Comparison of ENCODE assay signal across 7 cellular contexts in genomic region chr4:98663226-98664006, GRCh38. TPM values are rescaled to one million over a fixed set of nuclear protein-coding genes. Genes with fewer than 3 reads are reported as not detected.
DNase-seq lines count a peak whose midpoint lies in the region; ATAC-seq and TF ChIP-seq lines count a peak whose summit lies in the region.

No MANE protein-coding gene starts in this region.

- 48 to 54% methylated on average over 9 to 10 of the region's 10 CpGs for WGBS in esophagus squamous epithelium, 2 donors

- H3K27me3 ChIP-seq in esophagus squamous epithelium: no peaks in the 10 kb centered on the region

- H3K36me3 ChIP-seq in esophagus squamous epithelium: no peaks in the 10 kb centered on the region

- H3K4me3 ChIP-seq in esophagus squamous epithelium: no peak overlapping the region

- TF ChIP-seq POLR2A in esophagus squamous epithelium (IDR thresholded peaks at IDR 0.05): no peak

- peak overlapping the region; percentile 58 to 91 (median 80) for H3K27ac ChIP-seq in esophagus squamous epithelium

- H3K9me3 ChIP-seq in esophagus squamous epithelium: no peaks in the 10 kb centered on the region

- peak; percentile 66 for ATAC-seq in GM19372 (IDR thresholded peaks at IDR 0.05; ENCODE audit: low read depth, unreplicated experiment)
- peak; percentile 79 for ATAC-seq in HG03135 (IDR thresholded peaks at IDR 0.05; ENCODE audit: unreplicated experiment)

- H3K4me3 Mint-ChIP-seq in stimulated activated naive CD8-positive, alpha-beta T cell treated with anti-CD3 and anti-CD28 coated beads, Interleukin-15, Interleukin-2, amounts not matched to agents 100 ng/mL and 50 ng/mL, for 24 hours: peak overlapping the region; percentile 62

- no peaks in the 10 kb centered on the region for H3K27me3 Mint-ChIP-seq in stimulated activated naive CD8-positive, alpha-beta T cell treated with anti-CD3 and anti-CD28 coated beads, Interleukin-15, Interleukin-2, amounts not matched to agents 100 ng/mL and 50 ng/mL, for 24 hours

- no peak for TF ChIP-seq CTCF in esophagus squamous epithelium (IDR thresholded peaks at IDR 0.05)

- H3K36me3 Mint-ChIP-seq in stimulated activated naive CD8-positive, alpha-beta T cell treated with anti-CD3 and anti-CD28 coated beads, Interleukin-15, Interleukin-2, amounts not matched to agents 100 ng/mL and 50 ng/mL, for 24 hours (ENCODE audit: low read depth): no peaks in the 10 kb centered on the region

- H3K4me1 Mint-ChIP-seq in stimulated activated naive CD8-positive, alpha-beta T cell treated with anti-CD3 and anti-CD28 coated beads, Interleukin-15, Interleukin-2, amounts not matched to agents 100 ng/mL and 50 ng/mL, for 24 hours (ENCODE audit: low read depth): peaks cover 62% of the 10 kb centered on the region

- intact Hi-C loops in esophagus squamous epithelium (cut with DNase I): no loop called here
- intact Hi-C loops in posterior vena cava (cut with DNase I): no loop called here

- DNase-seq in activated CD4-positive, CD25-positive, alpha-beta regulatory T cell treated with anti-CD3 and anti-CD28 coated beads, Interleukin-2, amount 50 U/mL, for 72 hours: peak; percentile 52
- no peak for DNase-seq in esophagus squamous epithelium (lab: John Stamatoyannopoulos, UW)
- no peak for DNase-seq in posterior vena cava (ENCODE audit: low spot score)
- no peak for DNase-seq in NCI-H774 (lab: John Stamatoyannopoulos, UW)

- H3K9me3 Mint-ChIP-seq in stimulated activated naive CD8-positive, alpha-beta T cell treated with anti-CD3 and anti-CD28 coated beads, Interleukin-15, Interleukin-2, amounts not matched to agents 100 ng/mL and 50 ng/mL, for 24 hours: no peaks in the 10 kb centered on the region

- peaks cover 24 to 51% (median 33%) of the 10 kb centered on the region in 3 donors for H3K4me1 ChIP-seq in esophagus squamous epithelium

- peak overlapping the region; percentile 99 for H3K27ac Mint-ChIP-seq in stimulated activated naive CD8-positive, alpha-beta T cell treated with anti-CD3 and anti-CD28 coated beads, Interleukin-15, Interleukin-2, amounts not matched to agents 100 ng/mL and 50 ng/mL, for 24 hours

RNA-seq across cellular contexts. Expression of gene TSPAN5, which starts 5.0 kb away (rescaled TPM):
- total RNA-seq in esophagus squamous epithelium (10 to 100 TPM; 10.9 to 19.0 (median 13.9) TPM), posterior vena cava (1 to 10 TPM; 3.5 to 5.3 TPM)
